Comparison of ENCODE assay signal across 1 cellular context in genomic region chr1:245091818-245092637, GRCh38.
A peak's percentile ranks its signal among the peaks of the same experiment; 100 is the strongest.
TF ChIP-seq lines count a peak whose summit lies in the region.

No MANE protein-coding gene starts in this region.

TF ChIP-seq in HepG2, 621 proteins besides CTCF, POLR2A, EP300 and RAD21 (continued from another document and continues in another):
- TF ChIP-seq BCLAF1 (IDR thresholded peaks at IDR 0.05) (no peak), ZNF704 (CRISPR knock-in tag; IDR thresholded peaks at IDR 0.05; ENCODE audit: borderline replicate concordance) (no peak), ZNF225 (CRISPR knock-in tag; IDR thresholded peaks at IDR 0.05) (no peak), HMGXB4 (CRISPR knock-in tag; IDR thresholded peaks at IDR 0.05; ENCODE audit: borderline replicate concordance in 1 of 2, low read depth in 1 of 2) (0 out of 4 replicates have a peak, but pooled peaks of 1 of the 2 experiments have one; percentile 15), NPAS2 (CRISPR knock-in tag; IDR thresholded peaks at IDR 0.05; ENCODE audit: borderline replicate concordance) (no peak), HNF1B (CRISPR knock-in tag; IDR thresholded peaks at IDR 0.05) (peak; percentile 70), ZSCAN22 (CRISPR knock-in tag; IDR thresholded peaks at IDR 0.05) (no peak), ZMYM2 (CRISPR knock-in tag; IDR thresholded peaks at IDR 0.05) (peak; percentile 71; the same call in 1 of the 2 replicates), HOXA7 (CRISPR knock-in tag; IDR thresholded peaks at IDR 0.05) (no peak), ZNF83 (CRISPR knock-in tag; IDR thresholded peaks at IDR 0.05; ENCODE audit: borderline replicate concordance) (no peak), GATAD2A (CRISPR knock-in tag; IDR thresholded peaks at IDR 0.05) (peak; percentile 72), NCOA1 (CRISPR knock-in tag; IDR thresholded peaks at IDR 0.05) (no peak), ETS1 (CRISPR knock-in tag; IDR thresholded peaks at IDR 0.05) (no peak), ZKSCAN1 (IDR thresholded peaks at IDR 0.05; ENCODE audit: low read length) (no peak), KAT8 (CRISPR knock-in tag; IDR thresholded peaks at IDR 0.05) (peak; percentile 79), GPN1 (CRISPR knock-in tag; IDR thresholded peaks at IDR 0.05; ENCODE audit: borderline replicate concordance) (no peak), ZNF800 (CRISPR knock-in tag; IDR thresholded peaks at IDR 0.05) (no peak), RCOR2 (CRISPR knock-in tag; IDR thresholded peaks at IDR 0.05) (no peak; the same call in 1 of the 2 replicates), ARID5B (CRISPR knock-in tag; IDR thresholded peaks at IDR 0.05) (peak; percentile 73), MNT (IDR thresholded peaks at IDR 0.05) (no peak), MAX (IDR thresholded peaks at IDR 0.05) (peak; percentile 80; the same call in 1 of the 2 replicates), ZNF468 (CRISPR knock-in tag; IDR thresholded peaks at IDR 0.05) (no peak), UBTF (CRISPR knock-in tag; IDR thresholded peaks at IDR 0.05) (no peak), MYPOP (CRISPR knock-in tag; IDR thresholded peaks at IDR 0.05) (no peak), SIX1 (CRISPR knock-in tag; IDR thresholded peaks at IDR 0.05; ENCODE audit: borderline replicate concordance) (no peak), HNRNPK (IDR thresholded peaks at IDR 0.05; ENCODE audit: low read depth, low read length, poor library complexity, severe bottlenecking) (no peak), ZNF280D (CRISPR knock-in tag; IDR thresholded peaks at IDR 0.05) (0 out of 2 replicates have a peak, but pooled peaks have one; percentile 30), ZNF605 (CRISPR knock-in tag; IDR thresholded peaks at IDR 0.05) (peak; percentile 54; the same call in 1 of the 2 replicates), ZFP36L1 (CRISPR knock-in tag; IDR thresholded peaks at IDR 0.05) (no peak)
